16 cellular contexts compared by ENCODE assay signal in genomic region chr6:7194657-7195056, GRCh38.
DNase-seq lines count a peak whose midpoint lies in the region; ATAC-seq, FAIRE-seq and TF ChIP-seq lines count a peak whose summit lies in the region.
"Had no signal": no experiment of that assay in that cellular context is flagged by ENCODE, and none has a peak within 500 bp of the region (broad histone marks: within the 10 kb centered on the region; RNA-seq: fewer than 3 reads in every experiment).

No MANE protein-coding gene starts in this region.

- peaks cover 3% of the 10 kb centered on the region for H3K4me1 ChIP-seq in colonic mucosa
- peaks cover 0 to 22% of the 10 kb centered on the region in 2 donors for H3K4me1 ChIP-seq in naive thymus-derived CD4-positive, alpha-beta T cell (ENCODE audit: control insufficient read depth in 2 of 2, insufficient read depth in 2 of 2, low read length in 2 of 2)
- H3K4me1 ChIP-seq: HAP-1 had no signal

- H3K9me3 Mint-ChIP-seq in naive thymus-derived CD4-positive, alpha-beta T cell, result no peaks in the 10 kb centered on the region
- H3K9me3 Mint-ChIP-seq: CD8-positive, alpha-beta T cell had no signal

- H3K36me3 ChIP-seq in SK-N-MC (ENCODE audit: insufficient read depth, low read length) (peaks cover 92% of the 10 kb centered on the region), colonic mucosa (peaks cover 10% of the 10 kb centered on the region)
- H3K36me3 ChIP-seq in naive thymus-derived CD4-positive, alpha-beta T cell (ENCODE audit: control insufficient read depth in 2 of 3, insufficient read depth in 3 of 3, low read length in 3 of 3), result peaks cover 0 to 6% (median 0%) of the 10 kb centered on the region in 3 experiments

- intact Hi-C loops in colonic mucosa (cut with DNase I), result no loop called here
- intact Hi-C loops in naive thymus-derived CD4-positive, alpha-beta T cell (cut with micrococcal nuclease), result loop anchor here in 1 of 2 donors (5.0 kb wide), 2 partner anchors 47 to 87 kb away; partner anchors contain the start of gene RREB1

- CTCF ChIA-PET in naive thymus-derived CD4-positive, alpha-beta T cell (lab: Charles Lee), result interaction anchor here (1.2 kb wide), 1 partner anchor 81 kb away, joined by 3 read pairs; no protein-coding TSS in a partner anchor

- peaks cover 5 to 46% (median 27%) of the 10 kb centered on the region in 5 donors for H3K36me3 Mint-ChIP-seq in naive thymus-derived CD4-positive, alpha-beta T cell

- no peak for ATAC-seq in naive thymus-derived CD4-positive, alpha-beta T cell
- ATAC-seq: CD8-positive, alpha-beta T cell; Panc1 had no signal

- peak; percentile 64 for FAIRE-seq in GM12891 (lab: Jason Lieb, UNC)

- H3K4me3 ChIP-seq in SK-N-MC, result no peak overlapping the region
- no peak overlapping the region for H3K4me3 ChIP-seq in colonic mucosa
- H3K4me3 ChIP-seq in naive thymus-derived CD4-positive, alpha-beta T cell (ENCODE audit: low read length), result no peak overlapping the region
- H3K4me3 ChIP-seq: HAP-1 had no signal

- no peaks in the 10 kb centered on the region for H3K27me3 ChIP-seq in colonic mucosa
- no peaks in the 10 kb centered on the region for H3K27me3 ChIP-seq in naive thymus-derived CD4-positive, alpha-beta T cell (ENCODE audit: control insufficient read depth in 2 of 2, insufficient read depth in 2 of 2, low read length in 2 of 2)

- H3K9ac ChIP-seq in SK-N-MC (ENCODE audit: insufficient read length) (no peak overlapping the region), colonic mucosa (ENCODE audit: low read depth in 2 of 2, low read length in 2 of 2) (peak overlapping the region in 1 of 2 donors; percentile 48)

- H3K4me3 Mint-ChIP-seq in naive thymus-derived CD4-positive, alpha-beta T cell, result peak overlapping the region in 4 of 10 donors; percentile 4 to 79 (median 44)

- POLR2A ChIA-PET in naive thymus-derived CD4-positive, alpha-beta T cell (lab: Charles Lee), result interaction anchor here (1.0 kb wide), 1 partner anchor 159 kb away, joined by 3 read pairs; no protein-coding TSS in a partner anchor

- peaks cover 20 to 66% (median 48%) of the 10 kb centered on the region in 7 donors for H3K4me1 Mint-ChIP-seq in naive thymus-derived CD4-positive, alpha-beta T cell

- H3K27me3 Mint-ChIP-seq in naive thymus-derived CD4-positive, alpha-beta T cell, result no peaks in the 10 kb centered on the region

- H3K9me3 ChIP-seq in SK-N-MC (ENCODE audit: low read depth, low read length) (no peaks in the 10 kb centered on the region), colonic mucosa (no peaks in the 10 kb centered on the region)
- no peaks in the 10 kb centered on the region for H3K9me3 ChIP-seq in naive thymus-derived CD4-positive, alpha-beta T cell (ENCODE audit: control insufficient read depth in 2 of 3, low read length in 3 of 3)
- H3K9me3 ChIP-seq: HAP-1 had no signal

- H3K27ac ChIP-seq in SK-N-MC (peak overlapping the region; percentile 30), colonic mucosa (peak overlapping the region; percentile 46)
- no peak overlapping the region for H3K27ac ChIP-seq in naive thymus-derived CD4-positive, alpha-beta T cell (ENCODE audit: low read depth, low read length)

- TF ChIP-seq CTCF in colonic mucosa (IDR thresholded peaks at IDR 0.05), result no peak

- H3K27ac Mint-ChIP-seq in naive thymus-derived CD4-positive, alpha-beta T cell, result peak overlapping the region in 8 of 9 donors; percentile 21 to 93 (median 67)

- no peak for TF ChIP-seq POLR2A in GM12891 (IDR thresholded peaks at IDR 0.05; ENCODE audit: low read depth, low read length)

- DNase-seq in GM12891 (ENCODE audit: insufficient read length, low spot score) (no peak), SK-N-MC (ENCODE audit: low read depth, low spot score) (no peak), colonic mucosa (no peak), NCI-H1694 treated with DMSO at 0.1 percent for 48 hours (lab: John Stamatoyannopoulos, UW) (no peak), SHP77 treated with DMSO at 0.1 percent for 48 hours (lab: John Stamatoyannopoulos, UW) (no peak), T1000 (lab: John Stamatoyannopoulos, UW) (no peak)
- no peak for DNase-seq in naive thymus-derived CD4-positive, alpha-beta T cell
- DNase-seq: AML-193; CD8-positive, alpha-beta T cell; Kasumi-1; NCI-H2029; NCI-H2171 treated with DMSO at 0.1 percent for 48 hours; NCI-H774; Right ventricle myocardium superior had no signal

TF ChIP-seq in GM12891, 5 proteins besides CTCF, POLR2A, EP300 and RAD21:
- TF ChIP-seq TAF1 (IDR thresholded peaks at IDR 0.05; ENCODE audit: low read depth, low read length), result no peak
- no peak for TF ChIP-seq PAX5 (IDR thresholded peaks at IDR 0.05; ENCODE audit: insufficient read depth, low read length, severe bottlenecking)
- no peak for TF ChIP-seq POU2F2 (IDR thresholded peaks at IDR 0.05; ENCODE audit: low read depth, low read length)
- TF ChIP-seq SPI1 (IDR thresholded peaks at IDR 0.05; ENCODE audit: low read depth, low read length), result no peak
- TF ChIP-seq POLR2AphosphoS5 (IDR thresholded peaks at IDR 0.05; ENCODE audit: low read depth, low read length), result no peak
